ENCODE assay signal across 1 cellular context in the genomic region with DNA sequence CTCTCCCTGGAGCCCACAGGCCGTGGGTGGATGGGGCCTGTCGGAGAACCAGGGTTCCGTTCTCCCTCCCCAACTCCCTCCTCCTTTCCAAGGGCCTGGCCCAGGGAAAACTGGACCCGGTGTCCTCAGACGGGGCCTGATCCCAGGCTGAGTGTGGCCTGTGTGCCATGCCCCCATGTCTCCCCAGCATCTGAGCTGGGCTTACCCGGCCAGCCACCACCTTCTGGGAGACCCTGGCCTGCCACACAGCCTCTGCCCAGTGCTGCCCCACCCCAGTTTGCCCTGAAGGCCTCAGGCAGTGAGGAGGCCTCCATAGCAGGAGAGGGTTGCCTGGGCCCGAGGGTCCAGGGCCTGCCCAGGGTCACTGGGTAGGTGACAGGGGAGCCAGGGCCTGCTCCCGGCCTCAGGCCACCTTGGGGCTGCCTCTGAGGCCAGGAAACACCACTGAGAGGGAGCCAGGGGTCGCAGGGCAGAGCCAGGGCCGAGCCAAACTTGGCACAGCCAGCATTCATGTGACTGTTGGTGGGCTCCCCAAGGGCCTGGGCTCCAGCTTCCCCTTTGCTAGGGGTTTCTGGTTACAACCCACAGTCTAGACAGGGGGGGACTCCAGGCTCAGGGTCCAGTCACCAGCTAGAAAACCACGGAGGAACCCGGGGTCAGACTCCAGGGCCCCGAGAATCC.
TF ChIP-seq lines count a peak whose summit lies in the region.

No MANE protein-coding gene starts in this region.

TF ChIP-seq in SK-N-SH, 30 proteins besides CTCF, POLR2A, EP300 and RAD21:
- TF ChIP-seq, protein P1, sequence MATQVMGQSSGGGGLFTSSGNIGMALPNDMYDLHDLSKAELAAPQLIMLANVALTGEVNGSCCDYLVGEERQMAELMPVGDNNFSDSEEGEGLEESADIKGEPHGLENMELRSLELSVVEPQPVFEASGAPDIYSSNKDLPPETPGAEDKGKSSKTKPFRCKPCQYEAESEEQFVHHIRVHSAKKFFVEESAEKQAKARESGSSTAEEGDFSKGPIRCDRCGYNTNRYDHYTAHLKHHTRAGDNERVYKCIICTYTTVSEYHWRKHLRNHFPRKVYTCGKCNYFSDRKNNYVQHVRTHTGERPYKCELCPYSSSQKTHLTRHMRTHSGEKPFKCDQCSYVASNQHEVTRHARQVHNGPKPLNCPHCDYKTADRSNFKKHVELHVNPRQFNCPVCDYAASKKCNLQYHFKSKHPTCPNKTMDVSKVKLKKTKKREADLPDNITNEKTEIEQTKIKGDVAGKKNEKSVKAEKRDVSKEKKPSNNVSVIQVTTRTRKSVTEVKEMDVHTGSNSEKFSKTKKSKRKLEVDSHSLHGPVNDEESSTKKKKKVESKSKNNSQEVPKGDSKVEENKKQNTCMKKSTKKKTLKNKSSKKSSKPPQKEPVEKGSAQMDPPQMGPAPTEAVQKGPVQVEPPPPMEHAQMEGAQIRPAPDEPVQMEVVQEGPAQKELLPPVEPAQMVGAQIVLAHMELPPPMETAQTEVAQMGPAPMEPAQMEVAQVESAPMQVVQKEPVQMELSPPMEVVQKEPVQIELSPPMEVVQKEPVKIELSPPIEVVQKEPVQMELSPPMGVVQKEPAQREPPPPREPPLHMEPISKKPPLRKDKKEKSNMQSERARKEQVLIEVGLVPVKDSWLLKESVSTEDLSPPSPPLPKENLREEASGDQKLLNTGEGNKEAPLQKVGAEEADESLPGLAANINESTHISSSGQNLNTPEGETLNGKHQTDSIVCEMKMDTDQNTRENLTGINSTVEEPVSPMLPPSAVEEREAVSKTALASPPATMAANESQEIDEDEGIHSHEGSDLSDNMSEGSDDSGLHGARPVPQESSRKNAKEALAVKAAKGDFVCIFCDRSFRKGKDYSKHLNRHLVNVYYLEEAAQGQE (IDR thresholded peaks at IDR 0.05; ENCODE audit: low read depth, low read length) = no peak
- TF ChIP-seq TAF1 (IDR thresholded peaks at IDR 0.05; ENCODE audit: borderline replicate concordance, low read depth, low read length) = no peak
- no peak for TF ChIP-seq TCF12 (IDR thresholded peaks at IDR 0.05)
- no peak for TF ChIP-seq SIN3A (IDR thresholded peaks at IDR 0.05; ENCODE audit: borderline replicate concordance, low read depth, low read length)
- TF ChIP-seq, protein P2, sequence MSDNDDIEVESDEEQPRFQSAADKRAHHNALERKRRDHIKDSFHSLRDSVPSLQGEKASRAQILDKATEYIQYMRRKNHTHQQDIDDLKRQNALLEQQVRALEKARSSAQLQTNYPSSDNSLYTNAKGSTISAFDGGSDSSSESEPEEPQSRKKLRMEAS (IDR thresholded peaks at IDR 0.05; ENCODE audit: low read depth) = no peak
- TF ChIP-seq JUND (IDR thresholded peaks at IDR 0.05) = no peak
- no peak for TF ChIP-seq YY1 (IDR thresholded peaks at IDR 0.05; ENCODE audit: low read depth)
- TF ChIP-seq, protein P3, sequence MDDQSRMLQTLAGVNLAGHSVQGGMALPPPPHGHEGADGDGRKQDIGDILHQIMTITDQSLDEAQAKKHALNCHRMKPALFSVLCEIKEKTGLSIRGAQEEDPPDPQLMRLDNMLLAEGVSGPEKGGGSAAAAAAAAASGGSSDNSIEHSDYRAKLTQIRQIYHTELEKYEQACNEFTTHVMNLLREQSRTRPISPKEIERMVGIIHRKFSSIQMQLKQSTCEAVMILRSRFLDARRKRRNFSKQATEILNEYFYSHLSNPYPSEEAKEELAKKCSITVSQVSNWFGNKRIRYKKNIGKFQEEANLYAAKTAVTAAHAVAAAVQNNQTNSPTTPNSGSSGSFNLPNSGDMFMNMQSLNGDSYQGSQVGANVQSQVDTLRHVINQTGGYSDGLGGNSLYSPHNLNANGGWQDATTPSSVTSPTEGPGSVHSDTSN (IDR thresholded peaks at IDR 0.05) = no peak
- TF ChIP-seq NRF1 (IDR thresholded peaks at IDR 0.05; ENCODE audit: low read depth, low read length) = no peak
- no peak; the same call in 1 of the 2 replicates for TF ChIP-seq FOXJ3 (CRISPR knock-in tag; IDR thresholded peaks at IDR 0.05)
- TF ChIP-seq GATA2 (CRISPR knock-in tag; IDR thresholded peaks at IDR 0.05) = no peak
TF ChIP-seq in SK-N-SH: peak in this region for 0.
